17 cellular contexts compared by ENCODE assay signal in the genomic region with DNA sequence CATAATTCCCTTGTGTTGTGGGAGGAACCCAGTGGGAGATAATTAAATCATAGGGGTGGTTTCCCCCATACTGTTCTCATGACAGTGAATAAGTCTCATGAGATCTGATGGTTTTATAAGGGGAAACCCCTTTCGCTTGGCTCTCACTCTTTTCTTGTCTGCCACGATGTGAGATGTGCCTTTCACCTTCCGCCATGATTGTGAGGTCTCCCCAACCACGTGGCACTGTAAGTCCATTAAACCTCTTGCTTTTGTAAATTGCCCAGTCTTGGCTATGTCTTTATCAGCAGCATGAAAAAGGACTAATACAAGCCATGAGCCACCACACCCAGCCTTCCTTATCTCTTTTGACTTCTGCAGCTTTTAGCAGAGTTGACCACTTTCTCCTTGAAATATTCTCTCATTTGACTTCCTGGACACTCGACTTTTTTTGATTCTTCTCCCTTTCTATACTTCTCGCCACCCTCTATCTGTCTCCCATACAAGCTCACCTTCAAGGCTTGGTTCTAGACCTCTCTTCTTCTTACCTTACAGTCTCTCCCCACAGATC. TPM values are rescaled to one million over a fixed set of nuclear protein-coding genes. Genes with fewer than 3 reads are reported as not detected.
A peak's percentile ranks its signal among the peaks of the same experiment; 100 is the strongest.
DNase-seq lines count a peak whose midpoint lies in the region; ATAC-seq and TF ChIP-seq lines count a peak whose summit lies in the region.
"Had no signal": no experiment of that assay in that cellular context is flagged by ENCODE, and none has a peak within 500 bp of the region (broad histone marks: within the 10 kb centered on the region; RNA-seq: fewer than 3 reads in every experiment).

No MANE protein-coding gene starts in this region.

- H3K27ac Mint-ChIP-seq in activated CD4-positive, alpha-beta T cell treated with anti-CD3 and anti-CD28 coated beads for 36 hours, result peak overlapping the region; percentile 48
- H3K27ac Mint-ChIP-seq in immature natural killer cell, result peak overlapping the region in 5 of 6 donors; percentile 14 to 73 (median 60)
- H3K27ac Mint-ChIP-seq: activated CD4-positive, alpha-beta T cell treated with anti-CD3 and anti-CD28 coated beads, Interleukin-2, amount 10 ng/mL, durations not matched to agents 7 days and 5 days; memory B cell had no signal

- H3K4me1 Mint-ChIP-seq in activated CD4-positive, alpha-beta T cell treated with anti-CD3 and anti-CD28 coated beads for 36 hours, result peaks cover 43% of the 10 kb centered on the region
- peaks cover 37 to 40% of the 10 kb centered on the region in 2 donors for H3K4me1 Mint-ChIP-seq in immature natural killer cell

- peak; percentile 26 for DNase-seq in activated CD4-positive, alpha-beta T cell treated with anti-CD3 and anti-CD28 coated beads for 36 hours
- DNase-seq in activated CD4-positive, alpha-beta T cell treated with anti-CD3 and anti-CD28 coated beads for 4 hours, result no peak
- peak; percentile 6 for DNase-seq in stimulated activated naive CD4-positive, alpha-beta T cell treated with Interleukin-2 at 50 U/mL for 16 hours (lab: John Stamatoyannopoulos, UW)
- DNase-seq in stimulated activated naive CD4-positive, alpha-beta T cell (lab: John Stamatoyannopoulos, UW), result no peak
- DNase-seq in immature natural killer cell, result no peak
- DNase-seq in GM10248 (ENCODE audit: extremely low spot score), result no peak
- no peak for DNase-seq in left colon
- DNase-seq: activated CD4-positive, alpha-beta T cell treated with anti-CD3 and anti-CD28 coated beads, Interleukin-2, amount 10 ng/mL, durations not matched to agents 7 days and 5 days; amniotic stem cell; KG1; MV-4-11; SK-N-SH; spleen; T1000 had no signal

- POLR2A ChIA-PET in activated CD4-positive, alpha-beta T cell treated with anti-CD3 and anti-CD28 coated beads for 36 hours (lab: Charles Lee), result interaction anchor here (1.1 kb wide), 1 partner anchor 29 kb away, joined by 3 read pairs; a partner anchor contains a TSS
- POLR2A ChIA-PET in GM10248 (lab: Yijun Ruan, JAX), result interaction anchor here (1.5 kb wide), 1 partner anchor 29 kb away, joined by 6 read pairs; a partner anchor contains a TSS

- H3K36me3 Mint-ChIP-seq in activated CD4-positive, alpha-beta T cell treated with anti-CD3 and anti-CD28 coated beads for 36 hours (ENCODE audit: low read depth), result peaks cover 29% of the 10 kb centered on the region
- H3K36me3 Mint-ChIP-seq in immature natural killer cell, result peaks cover 12 to 18% (median 16%) of the 10 kb centered on the region in 3 donors

- H3K27me3 Mint-ChIP-seq in activated CD4-positive, alpha-beta T cell treated with anti-CD3 and anti-CD28 coated beads for 36 hours, result no peaks in the 10 kb centered on the region
- peaks cover 3 to 9% (median 3%) of the 10 kb centered on the region in 3 donors for H3K27me3 Mint-ChIP-seq in immature natural killer cell (ENCODE audit: low read depth in 3 of 3)
- H3K27me3 Mint-ChIP-seq: activated CD4-positive, alpha-beta T cell treated with anti-CD3 and anti-CD28 coated beads, Interleukin-2, amount 10 ng/mL, durations not matched to agents 7 days and 5 days had no signal

- TF ChIP-seq CTCF in GM10248 (IDR thresholded peaks at IDR 0.05; ENCODE audit: control extremely low read depth, extremely low read depth, low read depth, missing control alignments), result no peak

- ATAC-seq in activated CD4-positive, alpha-beta T cell treated with anti-CD3 and anti-CD28 coated beads for 36 hours, result no peak
- ATAC-seq in SK-N-SH treated with all-trans-retinoic acid at 6 μM for 48 hours (no peak), left colon (no peak)
- ATAC-seq: gastroesophageal sphincter had no signal

- peaks cover 10% of the 10 kb centered on the region for H3K9me3 Mint-ChIP-seq in activated CD4-positive, alpha-beta T cell treated with anti-CD3 and anti-CD28 coated beads for 36 hours (ENCODE audit: low read depth)
- no peaks in the 10 kb centered on the region for H3K9me3 Mint-ChIP-seq in immature natural killer cell

- H3K4me3 Mint-ChIP-seq in activated CD4-positive, alpha-beta T cell treated with anti-CD3 and anti-CD28 coated beads for 36 hours, result no peak overlapping the region
- H3K4me3 Mint-ChIP-seq in immature natural killer cell, result peak overlapping the region in 3 of 5 donors; percentile 3 to 41 (median 30)
- H3K4me3 Mint-ChIP-seq: memory B cell had no signal

- CTCF ChIA-PET in activated CD4-positive, alpha-beta T cell treated with anti-CD3 and anti-CD28 coated beads for 36 hours (lab: Charles Lee), result interaction anchor here (0.6 to 0.9 kb wide), 3 partner anchors 16 to 627 kb away, joined by 3 to 4 read pairs (median 3); a partner anchor contains a TSS
- CTCF ChIA-PET in GM10248 (lab: Yijun Ruan, JAX), result interaction anchor here (1.0 to 2.0 kb wide), 2 partner anchors 10 to 24 kb away, joined by 3 to 4 read pairs; no protein-coding TSS in a partner anchor

- intact Hi-C loops in activated CD4-positive, alpha-beta T cell treated with anti-CD3 and anti-CD28 coated beads for 36 hours (cut with DNase I, micrococcal nuclease), result no loop called here
- intact Hi-C loops in left colon (cut with DNase I, micrococcal nuclease), result no loop called here

TF ChIP-seq in SK-N-SH treated with all-trans-retinoic acid at 6 μM for 48 hours, 23 proteins besides CTCF, POLR2A, EP300 and RAD21:
- TF ChIP-seq RARB (CRISPR knock-in tag; IDR thresholded peaks at IDR 0.05) (no peak), BACH2 (CRISPR knock-in tag; IDR thresholded peaks at IDR 0.05; ENCODE audit: borderline replicate concordance) (no peak), ZC3H10 (CRISPR knock-in tag; IDR thresholded peaks at IDR 0.05) (no peak)

RNA-seq across cellular contexts. Expression of a gene that starts 2.3 kb away (rescaled TPM):
- total RNA-seq in activated CD4-positive, alpha-beta T cell treated with anti-CD3 and anti-CD28 coated beads for 36 hours, result 1 to 10 TPM; 5.0 to 5.8 TPM
- 10 to 100 TPM in 1 of 3 donors, 1 to 10 TPM in 2; 7.7 to 10.6 (median 9.7) TPM for polyA plus RNA-seq in immature natural killer cell
- total RNA-seq in left colon, result 10 to 100 TPM in 1 of 2 donors, 1 to 10 TPM in 1; 7.7 to 10.6 TPM

RNA-seq across cellular contexts. Expression of a gene that starts 29.0 kb away (rescaled TPM):
- 10 to 100 TPM; 38.9 to 43.0 TPM for total RNA-seq in activated CD4-positive, alpha-beta T cell treated with anti-CD3 and anti-CD28 coated beads for 36 hours
- polyA plus RNA-seq in immature natural killer cell, result 10 to 100 TPM; 30.2 to 33.5 (median 31.0) TPM
- total RNA-seq in left colon, result 10 to 100 TPM; 24.6 to 26.3 TPM

Comparison
In these comparisons a context has a peak if more than half of its experiments do, and no peak if none do; other contexts are left out.
1. DNase-seq: peak in activated CD4-positive, alpha-beta T cell treated with anti-CD3 and anti-CD28 coated beads for 36 hours (single experiment) and stimulated activated naive CD4-positive, alpha-beta T cell treated with Interleukin-2 at 50 U/mL for 16 hours (single experiment); none in activated CD4-positive, alpha-beta T cell treated with anti-CD3 and anti-CD28 coated beads for 4 hours (0 of 2), stimulated activated naive CD4-positive, alpha-beta T cell (0 of 6), immature natural killer cell (0 of 3), GM10248 (single experiment) and left colon (0 of 2).